In the genomic region with DNA sequence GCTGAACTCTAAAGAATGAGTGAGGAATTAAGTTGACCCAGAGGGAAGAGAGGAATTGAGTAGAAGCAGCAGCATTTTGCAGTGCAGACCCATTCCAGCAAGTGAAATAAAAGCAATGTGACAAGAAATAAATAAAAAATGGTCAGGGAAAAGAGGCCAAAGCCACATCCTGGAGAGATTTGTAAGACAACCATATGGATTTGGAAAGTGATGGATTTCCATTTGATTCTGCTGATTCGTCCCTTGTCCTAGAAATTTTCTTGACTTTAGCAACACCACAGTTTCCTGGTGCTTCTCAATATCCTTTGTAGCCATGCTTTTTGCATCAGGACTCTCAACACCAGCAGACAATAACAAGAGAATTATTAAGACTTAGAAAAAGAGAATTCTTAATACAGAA, we compare ENCODE assay signal across 25 cellular contexts. TPM values are rescaled to one million over a fixed set of nuclear protein-coding genes. Genes with fewer than 3 reads are reported as not detected.
"Had no signal": no experiment of that assay in that cellular context is flagged by ENCODE, and none has a peak within 500 bp of the region (broad histone marks: within the 10 kb centered on the region; RNA-seq: fewer than 3 reads in every experiment).

No MANE protein-coding gene starts in this region.

- DNase-seq: hypothalamus; left ventricle myocardium inferior; midbrain; mucosa of descending colon; naive thymus-derived CD4-positive, alpha-beta T cell; ovary; right lobe of liver; stimulated activated CD4-positive, alpha-beta T cell treated with anti-CD3 and anti-CD28 coated beads, Interleukin-1b, Interleukin-23, amount 100 ng/mL, for 48 hours; stimulated activated CD4-positive, alpha-beta T cell treated with anti-CD3 and anti-CD28 coated beads, Interleukin-2, amount 100 ng/mL, for 48 hours; stimulated activated CD4-positive, alpha-beta T cell treated with anti-CD3 and anti-CD28 coated beads, Interleukin-4, amount 100 ng/mL, for 4 hours; stimulated activated naive B cell treated with anti-CD40 and anti-IgM and Interleukin-4, amounts not matched to agents 10 μg/mL and 1 μg/mL and 100 μg/mL, for 72 hours; stimulated activated naive CD8-positive, alpha-beta T cell treated with anti-CD3 and anti-CD28 coated beads, Interleukin-15, Interleukin-2, amounts not matched to agents 100 U/mL and 50 U/mL, for 24 hours; stomach; testis; thyroid gland; transverse colon; upper lobe of left lung had no signal

- H3K36me3 Mint-ChIP-seq: memory B cell; naive thymus-derived CD4-positive, alpha-beta T cell; natural killer cell treated with Interleukin-12 subunit alpha and Interleukin-12 subunit beta and Interleukin-15 and Interleukin-18, amount 100 ng/mL, for 72 hours; stimulated activated naive B cell treated with anti-CD40 and anti-IgM and Interleukin-4, amounts not matched to agents 10 μg/mL and 1 μg/mL and 100 μg/mL, for 72 hours had no signal

- H3K27me3 ChIP-seq: ovary, right atrium auricular region, right lobe of liver, testis, thyroid gland, transverse colon, upper lobe of left lung, vagina had no signal

- H3K36me3 ChIP-seq: left ventricle myocardium inferior, ovary, right atrium auricular region, right lobe of liver, stomach, thyroid gland, transverse colon, upper lobe of left lung, vagina had no signal

- H3K4me3 Mint-ChIP-seq: memory B cell; naive thymus-derived CD4-positive, alpha-beta T cell; natural killer cell treated with Interleukin-12 subunit alpha and Interleukin-12 subunit beta and Interleukin-15 and Interleukin-18, amount 100 ng/mL, for 72 hours; stimulated activated naive B cell treated with anti-CD40 and anti-IgM and Interleukin-4, amounts not matched to agents 10 μg/mL and 1 μg/mL and 100 μg/mL, for 72 hours had no signal

- H3K27ac ChIP-seq: left ventricle myocardium inferior, ovary, right atrium auricular region, right lobe of liver, stomach, testis, thyroid gland, transverse colon, upper lobe of left lung, vagina had no signal

- H3K4me2 ChIP-seq: smooth muscle cell had no signal

- H3K27ac Mint-ChIP-seq: memory B cell; naive thymus-derived CD4-positive, alpha-beta T cell; natural killer cell treated with Interleukin-12 subunit alpha and Interleukin-12 subunit beta and Interleukin-15 and Interleukin-18, amount 100 ng/mL, for 72 hours; progenitor cell of endocrine pancreas; stimulated activated naive B cell treated with anti-CD40 and anti-IgM and Interleukin-4, amounts not matched to agents 10 μg/mL and 1 μg/mL and 100 μg/mL, for 72 hours had no signal

- ATAC-seq: mucosa of descending colon; naive thymus-derived CD4-positive, alpha-beta T cell; natural killer cell treated with Interleukin-12 subunit alpha and Interleukin-12 subunit beta and Interleukin-15 and Interleukin-18, amount 100 ng/mL, for 72 hours; right lobe of liver; stimulated activated naive B cell treated with anti-CD40 and anti-IgM and Interleukin-4, amounts not matched to agents 10 μg/mL and 1 μg/mL and 100 μg/mL, for 72 hours; stimulated activated naive CD8-positive, alpha-beta T cell treated with anti-CD3 and anti-CD28 coated beads, Interleukin-15, Interleukin-2, amounts not matched to agents 100 U/mL and 50 U/mL, for 24 hours had no signal

- H3K9me3 ChIP-seq: left ventricle myocardium inferior, mucosa of descending colon, ovary, right atrium auricular region, right lobe of liver, stomach, testis, thyroid gland, transverse colon, upper lobe of left lung, vagina had no signal

- H3K4me1 ChIP-seq: left ventricle myocardium inferior, right atrium auricular region, right lobe of liver, stomach, testis, thyroid gland, transverse colon, upper lobe of left lung, vagina had no signal

- H3K4me1 Mint-ChIP-seq: naive thymus-derived CD4-positive, alpha-beta T cell had no signal

- H3K4me3 ChIP-seq: left ventricle myocardium inferior, lung, mucosa of descending colon, ovary, right atrium auricular region, right lobe of liver, smooth muscle cell, stomach, testis, thyroid gland, transverse colon, upper lobe of left lung, vagina had no signal

RNA-seq across cellular contexts. Expression of a gene that starts 29.8 kb away (rescaled TPM):
- total RNA-seq: myocyte had no signal
